In the genomic region with DNA sequence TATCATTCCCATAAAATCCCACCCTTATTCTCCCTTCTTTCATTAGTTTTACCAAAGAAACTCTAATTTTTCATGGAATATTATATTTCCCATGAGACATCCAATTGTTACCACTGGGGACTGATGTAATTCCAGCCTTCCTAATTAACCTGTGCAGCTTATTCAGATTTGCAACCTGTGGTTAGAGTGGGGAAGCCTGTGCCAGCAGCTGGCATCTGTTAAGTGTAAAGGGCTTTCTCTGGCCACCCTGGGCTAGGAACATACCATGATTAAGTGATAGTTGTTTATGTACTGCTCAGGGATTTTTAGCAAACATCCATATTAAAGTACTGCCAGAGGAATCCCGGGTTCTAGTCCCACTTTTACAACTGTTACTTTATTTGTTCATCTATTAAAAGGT, we compare ENCODE assay signal across 22 cellular contexts.
DNase-seq lines count a peak whose midpoint lies in the region; ATAC-seq lines count a peak whose summit lies in the region.
"Had no signal": no experiment of that assay in that cellular context is flagged by ENCODE, and none has a peak within 500 bp of the region (broad histone marks: within the 10 kb centered on the region; RNA-seq: fewer than 3 reads in every experiment).

No MANE protein-coding gene starts in this region.

- no peak overlapping the region for H3K4me3 Mint-ChIP-seq in T-cell
- no peak overlapping the region for H3K4me3 Mint-ChIP-seq in activated T-cell treated with anti-CD3 and anti-CD28 coated beads, Interleukin-2, amount 50 U/mL, for 4 hours
- H3K4me3 Mint-ChIP-seq: B cell had no signal

- DNase-seq in NCI-H146 (lab: John Stamatoyannopoulos, UW) (peak; percentile 23), NCI-H146 treated with DMSO at 0.1 percent for 48 hours (lab: John Stamatoyannopoulos, UW; ENCODE audit: unreplicated experiment) (no peak), M059J (ENCODE audit: low read depth) (peak; percentile 15), NCI-H524 (lab: John Stamatoyannopoulos, UW) (peak; percentile 72 to 89), astrocyte of the hippocampus (ENCODE audit: low read depth, low spot score) (peak; percentile 68), cerebellar cortex (ENCODE audit: low spot score) (no peak), T-cell (no peak)
- DNase-seq in activated T-cell treated with anti-CD3 and anti-CD28 coated beads, Interleukin-2, amount 50 U/mL, for 4 hours: no peak
- DNase-seq: DMS153, EL, GM23248, HCEC 1CT, Kasumi-1, MM.1S, NCI-H1092, NCI-H2029 treated with DMSO at 0.1 percent for 48 hours, NCI-H446, NCI-H748 treated with DMSO at 0.1 percent for 48 hours, PC-9, SIG-M5 had no signal

- H3K4me1 Mint-ChIP-seq in T-cell: no peaks in the 10 kb centered on the region
- no peaks in the 10 kb centered on the region for H3K4me1 Mint-ChIP-seq in activated T-cell treated with anti-CD3 and anti-CD28 coated beads, Interleukin-2, amount 50 U/mL, for 4 hours (ENCODE audit: low read depth)
- H3K4me1 Mint-ChIP-seq: B cell had no signal

- H3K27me3 Mint-ChIP-seq in T-cell: peaks cover 0 to 8% of the 10 kb centered on the region in 2 donors
- H3K27me3 Mint-ChIP-seq in activated T-cell treated with anti-CD3 and anti-CD28 coated beads, Interleukin-2, amount 50 U/mL, for 4 hours (ENCODE audit: low read depth): no peaks in the 10 kb centered on the region

- H3K36me3 Mint-ChIP-seq in T-cell: peaks cover 9% of the 10 kb centered on the region
- no peaks in the 10 kb centered on the region for H3K36me3 Mint-ChIP-seq in activated T-cell treated with anti-CD3 and anti-CD28 coated beads, Interleukin-2, amount 50 U/mL, for 4 hours (ENCODE audit: insufficient read depth)

- no peak overlapping the region for H3K27ac Mint-ChIP-seq in T-cell
- H3K27ac Mint-ChIP-seq: B cell had no signal

- POLR2A ChIA-PET in T-cell (lab: Charles Lee): no interaction called here

- CTCF ChIA-PET in T-cell (lab: Charles Lee): interaction anchor here in 1 of 2 donors (0.5 to 0.7 kb wide), 2 partner anchors 18 to 703 kb away, joined by 6 to 7 read pairs; no protein-coding TSS in a partner anchor

- peaks cover 5 to 11% (median 9%) of the 10 kb centered on the region in 3 donors for H3K9me3 Mint-ChIP-seq in T-cell
- peaks cover 10% of the 10 kb centered on the region for H3K9me3 Mint-ChIP-seq in activated T-cell treated with anti-CD3 and anti-CD28 coated beads, Interleukin-2, amount 50 U/mL, for 4 hours

- ATAC-seq in T-cell (replicated peaks in 1 of 4): no peak
- ATAC-seq in activated T-cell treated with anti-CD3 and anti-CD28 coated beads, Interleukin-2, amount 50 U/mL, for 4 hours: no peak
- ATAC-seq: GM12878 had no signal

Comparison
In these comparisons a context has a peak if more than half of its experiments do, and no peak if none do; other contexts are left out.
1. DNase-seq: peak in NCI-H146 (single experiment), M059J (single experiment), NCI-H524 (2 of 2) and astrocyte of the hippocampus (single experiment); none in NCI-H146 treated with DMSO at 0.1 percent for 48 hours (single experiment), cerebellar cortex (single experiment), T-cell (0 of 34) and activated T-cell treated with anti-CD3 and anti-CD28 coated beads, Interleukin-2, amount 50 U/mL, for 4 hours (single experiment).